1 cellular context compared by ENCODE assay signal in genomic region chr14:21093769-21094681, GRCh38.
A peak's percentile ranks its signal among the peaks of the same experiment; 100 is the strongest.
TF ChIP-seq lines count a peak whose summit lies in the region.

No MANE protein-coding gene starts in this region.

TF ChIP-seq in H1, 55 proteins besides CTCF, POLR2A, EP300 and RAD21:
- TF ChIP-seq USF2 (IDR thresholded peaks at IDR 0.05; ENCODE audit: low read length): no peak
- no peak for TF ChIP-seq NRF1 (IDR thresholded peaks at IDR 0.05; ENCODE audit: low read depth, low read length)
- TF ChIP-seq POU5F1 (IDR thresholded peaks at IDR 0.05; ENCODE audit: low read depth, low read length): no peak
- no peak for TF ChIP-seq CBX5 (IDR thresholded peaks at IDR 0.05; ENCODE audit: low read depth, low read length)
- TF ChIP-seq, protein P1, sequence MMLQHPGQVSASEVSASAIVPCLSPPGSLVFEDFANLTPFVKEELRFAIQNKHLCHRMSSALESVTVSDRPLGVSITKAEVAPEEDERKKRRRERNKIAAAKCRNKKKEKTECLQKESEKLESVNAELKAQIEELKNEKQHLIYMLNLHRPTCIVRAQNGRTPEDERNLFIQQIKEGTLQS (IDR thresholded peaks at IDR 0.05; ENCODE audit: insufficient read depth, low read depth, low read length): no peak
- TF ChIP-seq GTF2F1 (IDR thresholded peaks at IDR 0.05; ENCODE audit: borderline replicate concordance, low read depth, low read length): no peak
- TF ChIP-seq SAP30 (IDR thresholded peaks at IDR 0.05; ENCODE audit: insufficient read depth, insufficient replicate concordance, low read length): no peak
- no peak for TF ChIP-seq HDAC6 (IDR thresholded peaks at IDR 0.05; ENCODE audit: low read depth, low read length)
- TF ChIP-seq TAF7 (optimal IDR thresholded peaks at IDR 0.05; ENCODE audit: borderline replicate concordance, low read depth, low read length): no peak
- TF ChIP-seq NANOG (IDR thresholded peaks at IDR 0.05; ENCODE audit: insufficient read depth, low read depth, low read length, poor library complexity, severe bottlenecking): no peak
- no peak for TF ChIP-seq PHF8 (conservative IDR thresholded peaks at IDR 0.05; ENCODE audit: low read depth, low read length)
- TF ChIP-seq TBP (IDR thresholded peaks at IDR 0.05; ENCODE audit: low read depth, low read length): no peak
- no peak for TF ChIP-seq YY1 (IDR thresholded peaks at IDR 0.05; ENCODE audit: low read depth, low read length)
- no peak for TF ChIP-seq SUZ12 (IDR thresholded peaks at IDR 0.05; ENCODE audit: low read length)
- no peak for TF ChIP-seq MAFK (IDR thresholded peaks at IDR 0.05; ENCODE audit: low read depth, low read length)
- no peak for TF ChIP-seq KDM5A (IDR thresholded peaks at IDR 0.05; ENCODE audit: low read length)
- TF ChIP-seq CBX8 (IDR thresholded peaks at IDR 0.05; ENCODE audit: borderline replicate concordance, low read depth, low read length): no peak
- no peak for TF ChIP-seq BCL11A (IDR thresholded peaks at IDR 0.05; ENCODE audit: low read depth in 2 of 2, low read length in 2 of 2)
- no peak for TF ChIP-seq SP2 (IDR thresholded peaks at IDR 0.05; ENCODE audit: low read length)
- no peak for TF ChIP-seq BRCA1 (IDR thresholded peaks at IDR 0.05; ENCODE audit: low read depth, low read length)
- TF ChIP-seq HDAC2 (IDR thresholded peaks at IDR 0.05; ENCODE audit: borderline replicate concordance in 1 of 2, low read depth in 2 of 2, low read length in 2 of 2): peak in 1 of 2 experiments; percentile 70; a peak in 2 of 4 replicates
- TF ChIP-seq JUND (IDR thresholded peaks at IDR 0.05; ENCODE audit: low read length): 0 out of 2 replicates have a peak, but pooled peaks have one; percentile 41
- TF ChIP-seq ATF2 (IDR thresholded peaks at IDR 0.05; ENCODE audit: low read length): 0 out of 2 replicates have a peak, but pooled peaks have one; percentile 41
- no peak for TF ChIP-seq GABPA (IDR thresholded peaks at IDR 0.05; ENCODE audit: borderline replicate concordance, insufficient read depth, low read length)
- TF ChIP-seq JUN (IDR thresholded peaks at IDR 0.05; ENCODE audit: low read depth, low read length): no peak
- no peak for TF ChIP-seq TEAD4 (IDR thresholded peaks at IDR 0.05; ENCODE audit: low read depth, low read length)
- no peak for TF ChIP-seq RFX5 (IDR thresholded peaks at IDR 0.05; ENCODE audit: borderline replicate concordance, low read depth, low read length)
- TF ChIP-seq KDM1A (IDR thresholded peaks at IDR 0.05; ENCODE audit: borderline replicate concordance, low read length): peak; percentile 59; the same call in 1 of the 2 replicates
- no peak for TF ChIP-seq EGR1 (IDR thresholded peaks at IDR 0.05; ENCODE audit: borderline replicate concordance, low read depth, low read length)
- TF ChIP-seq ZNF274 (IDR thresholded peaks at IDR 0.05; ENCODE audit: borderline replicate concordance, extremely low read depth, low read length): no peak
- TF ChIP-seq SIRT6 (IDR thresholded peaks at IDR 0.05; ENCODE audit: low read length): no peak
- peak; percentile 75 for TF ChIP-seq CTBP2 (IDR thresholded peaks at IDR 0.05; ENCODE audit: borderline replicate concordance, insufficient read depth, insufficient read length, low read length)
- TF ChIP-seq RXRA (IDR thresholded peaks at IDR 0.05; ENCODE audit: insufficient read depth, low read depth, low read length): no peak
- TF ChIP-seq RNF2 (IDR thresholded peaks at IDR 0.05; ENCODE audit: borderline replicate concordance, low read depth, low read length, missing control alignments, poor library complexity, severe bottlenecking): no peak
- peak; percentile 93 for TF ChIP-seq ASH2L (IDR thresholded peaks at IDR 0.05; ENCODE audit: low read length)
- 0 out of 2 replicates have a peak, but pooled peaks have one; percentile 31 for TF ChIP-seq SP4 (IDR thresholded peaks at IDR 0.05; ENCODE audit: low read length)
- peak; percentile 20; the same call in 1 of the 2 replicates for TF ChIP-seq POLR2AphosphoS5 (IDR thresholded peaks at IDR 0.05; ENCODE audit: low read depth, low read length)
- TF ChIP-seq SIX5 (IDR thresholded peaks at IDR 0.05; ENCODE audit: low read depth, low read length): no peak
- peak; percentile 10; the same call in 1 of the 2 replicates for TF ChIP-seq SP1 (IDR thresholded peaks at IDR 0.05; ENCODE audit: low read depth, low read length)
- no peak for TF ChIP-seq BACH1 (IDR thresholded peaks at IDR 0.05; ENCODE audit: low read length)
- no peak for TF ChIP-seq EZH2 (IDR thresholded peaks at IDR 0.05; ENCODE audit: low read depth, low read length, severe bottlenecking)
- TF ChIP-seq SIN3A (conservative IDR thresholded peaks at IDR 0.05 in 1 of 2, IDR thresholded peaks at IDR 0.05 in 1 of 2; ENCODE audit: low read depth in 1 of 2, low read length in 2 of 2): peak in 1 of 2 experiments; percentile 88; a peak in 2 of 4 replicates
- peak; percentile 94 for TF ChIP-seq RBBP5 (IDR thresholded peaks at IDR 0.05; ENCODE audit: borderline replicate concordance, low read depth, low read length)
- TF ChIP-seq TCF12 (IDR thresholded peaks at IDR 0.05; ENCODE audit: low read depth, low read length): 0 out of 2 replicates have a peak, but pooled peaks have one; percentile 1
- no peak for TF ChIP-seq CEBPB (IDR thresholded peaks at IDR 0.05; ENCODE audit: low read depth, low read length)
- no peak for TF ChIP-seq CHD2 (IDR thresholded peaks at IDR 0.05; ENCODE audit: low read length)
- TF ChIP-seq, protein P2, sequence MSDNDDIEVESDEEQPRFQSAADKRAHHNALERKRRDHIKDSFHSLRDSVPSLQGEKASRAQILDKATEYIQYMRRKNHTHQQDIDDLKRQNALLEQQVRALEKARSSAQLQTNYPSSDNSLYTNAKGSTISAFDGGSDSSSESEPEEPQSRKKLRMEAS (IDR thresholded peaks at IDR 0.05): peak; percentile 81; the same call in 1 of the 2 replicates
- TF ChIP-seq, protein P3, sequence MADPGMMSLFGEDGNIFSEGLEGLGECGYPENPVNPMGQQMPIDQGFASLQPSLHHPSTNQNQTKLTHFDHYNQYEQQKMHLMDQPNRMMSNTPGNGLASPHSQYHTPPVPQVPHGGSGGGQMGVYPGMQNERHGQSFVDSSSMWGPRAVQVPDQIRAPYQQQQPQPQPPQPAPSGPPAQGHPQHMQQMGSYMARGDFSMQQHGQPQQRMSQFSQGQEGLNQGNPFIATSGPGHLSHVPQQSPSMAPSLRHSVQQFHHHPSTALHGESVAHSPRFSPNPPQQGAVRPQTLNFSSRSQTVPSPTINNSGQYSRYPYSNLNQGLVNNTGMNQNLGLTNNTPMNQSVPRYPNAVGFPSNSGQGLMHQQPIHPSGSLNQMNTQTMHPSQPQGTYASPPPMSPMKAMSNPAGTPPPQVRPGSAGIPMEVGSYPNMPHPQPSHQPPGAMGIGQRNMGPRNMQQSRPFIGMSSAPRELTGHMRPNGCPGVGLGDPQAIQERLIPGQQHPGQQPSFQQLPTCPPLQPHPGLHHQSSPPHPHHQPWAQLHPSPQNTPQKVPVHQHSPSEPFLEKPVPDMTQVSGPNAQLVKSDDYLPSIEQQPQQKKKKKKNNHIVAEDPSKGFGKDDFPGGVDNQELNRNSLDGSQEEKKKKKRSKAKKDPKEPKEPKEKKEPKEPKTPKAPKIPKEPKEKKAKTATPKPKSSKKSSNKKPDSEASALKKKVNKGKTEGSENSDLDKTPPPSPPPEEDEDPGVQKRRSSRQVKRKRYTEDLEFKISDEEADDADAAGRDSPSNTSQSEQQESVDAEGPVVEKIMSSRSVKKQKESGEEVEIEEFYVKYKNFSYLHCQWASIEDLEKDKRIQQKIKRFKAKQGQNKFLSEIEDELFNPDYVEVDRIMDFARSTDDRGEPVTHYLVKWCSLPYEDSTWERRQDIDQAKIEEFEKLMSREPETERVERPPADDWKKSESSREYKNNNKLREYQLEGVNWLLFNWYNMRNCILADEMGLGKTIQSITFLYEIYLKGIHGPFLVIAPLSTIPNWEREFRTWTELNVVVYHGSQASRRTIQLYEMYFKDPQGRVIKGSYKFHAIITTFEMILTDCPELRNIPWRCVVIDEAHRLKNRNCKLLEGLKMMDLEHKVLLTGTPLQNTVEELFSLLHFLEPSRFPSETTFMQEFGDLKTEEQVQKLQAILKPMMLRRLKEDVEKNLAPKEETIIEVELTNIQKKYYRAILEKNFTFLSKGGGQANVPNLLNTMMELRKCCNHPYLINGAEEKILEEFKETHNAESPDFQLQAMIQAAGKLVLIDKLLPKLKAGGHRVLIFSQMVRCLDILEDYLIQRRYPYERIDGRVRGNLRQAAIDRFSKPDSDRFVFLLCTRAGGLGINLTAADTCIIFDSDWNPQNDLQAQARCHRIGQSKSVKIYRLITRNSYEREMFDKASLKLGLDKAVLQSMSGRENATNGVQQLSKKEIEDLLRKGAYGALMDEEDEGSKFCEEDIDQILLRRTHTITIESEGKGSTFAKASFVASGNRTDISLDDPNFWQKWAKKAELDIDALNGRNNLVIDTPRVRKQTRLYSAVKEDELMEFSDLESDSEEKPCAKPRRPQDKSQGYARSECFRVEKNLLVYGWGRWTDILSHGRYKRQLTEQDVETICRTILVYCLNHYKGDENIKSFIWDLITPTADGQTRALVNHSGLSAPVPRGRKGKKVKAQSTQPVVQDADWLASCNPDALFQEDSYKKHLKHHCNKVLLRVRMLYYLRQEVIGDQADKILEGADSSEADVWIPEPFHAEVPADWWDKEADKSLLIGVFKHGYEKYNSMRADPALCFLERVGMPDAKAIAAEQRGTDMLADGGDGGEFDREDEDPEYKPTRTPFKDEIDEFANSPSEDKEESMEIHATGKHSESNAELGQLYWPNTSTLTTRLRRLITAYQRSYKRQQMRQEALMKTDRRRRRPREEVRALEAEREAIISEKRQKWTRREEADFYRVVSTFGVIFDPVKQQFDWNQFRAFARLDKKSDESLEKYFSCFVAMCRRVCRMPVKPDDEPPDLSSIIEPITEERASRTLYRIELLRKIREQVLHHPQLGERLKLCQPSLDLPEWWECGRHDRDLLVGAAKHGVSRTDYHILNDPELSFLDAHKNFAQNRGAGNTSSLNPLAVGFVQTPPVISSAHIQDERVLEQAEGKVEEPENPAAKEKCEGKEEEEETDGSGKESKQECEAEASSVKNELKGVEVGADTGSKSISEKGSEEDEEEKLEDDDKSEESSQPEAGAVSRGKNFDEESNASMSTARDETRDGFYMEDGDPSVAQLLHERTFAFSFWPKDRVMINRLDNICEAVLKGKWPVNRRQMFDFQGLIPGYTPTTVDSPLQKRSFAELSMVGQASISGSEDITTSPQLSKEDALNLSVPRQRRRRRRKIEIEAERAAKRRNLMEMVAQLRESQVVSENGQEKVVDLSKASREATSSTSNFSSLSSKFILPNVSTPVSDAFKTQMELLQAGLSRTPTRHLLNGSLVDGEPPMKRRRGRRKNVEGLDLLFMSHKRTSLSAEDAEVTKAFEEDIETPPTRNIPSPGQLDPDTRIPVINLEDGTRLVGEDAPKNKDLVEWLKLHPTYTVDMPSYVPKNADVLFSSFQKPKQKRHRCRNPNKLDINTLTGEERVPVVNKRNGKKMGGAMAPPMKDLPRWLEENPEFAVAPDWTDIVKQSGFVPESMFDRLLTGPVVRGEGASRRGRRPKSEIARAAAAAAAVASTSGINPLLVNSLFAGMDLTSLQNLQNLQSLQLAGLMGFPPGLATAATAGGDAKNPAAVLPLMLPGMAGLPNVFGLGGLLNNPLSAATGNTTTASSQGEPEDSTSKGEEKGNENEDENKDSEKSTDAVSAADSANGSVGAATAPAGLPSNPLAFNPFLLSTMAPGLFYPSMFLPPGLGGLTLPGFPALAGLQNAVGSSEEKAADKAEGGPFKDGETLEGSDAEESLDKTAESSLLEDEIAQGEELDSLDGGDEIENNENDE (IDR thresholded peaks at IDR 0.05; ENCODE audit: insufficient replicate concordance, low read length): no peak
- TF ChIP-seq CREB1 (IDR thresholded peaks at IDR 0.05): no peak
- 0 out of 2 replicates have a peak, but pooled peaks have one; percentile 28 for TF ChIP-seq TAF1 (IDR thresholded peaks at IDR 0.05; ENCODE audit: low read depth, low read length)
- no peak for TF ChIP-seq FOSL1 (IDR thresholded peaks at IDR 0.05; ENCODE audit: insufficient read depth, low read depth, low read length)
- no peak for TF ChIP-seq CHD1 (IDR thresholded peaks at IDR 0.05; ENCODE audit: low read depth, low read length)
- no peak for TF ChIP-seq KDM4A (IDR thresholded peaks at IDR 0.05; ENCODE audit: low read depth, low read length, severe bottlenecking)
- TF ChIP-seq SRF (IDR thresholded peaks at IDR 0.05; ENCODE audit: low read depth, low read length): no peak
- TF ChIP-seq, protein P4, sequence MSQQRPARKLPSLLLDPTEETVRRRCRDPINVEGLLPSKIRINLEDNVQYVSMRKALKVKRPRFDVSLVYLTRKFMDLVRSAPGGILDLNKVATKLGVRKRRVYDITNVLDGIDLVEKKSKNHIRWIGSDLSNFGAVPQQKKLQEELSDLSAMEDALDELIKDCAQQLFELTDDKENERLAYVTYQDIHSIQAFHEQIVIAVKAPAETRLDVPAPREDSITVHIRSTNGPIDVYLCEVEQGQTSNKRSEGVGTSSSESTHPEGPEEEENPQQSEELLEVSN (IDR thresholded peaks at IDR 0.05): no peak
